ENCODE assay signal across 8 cellular contexts in genomic region chr12:51922762-51923505, GRCh38. TPM values are rescaled to one million over a fixed set of nuclear protein-coding genes. Genes with fewer than 3 reads are reported as not detected.
A peak's percentile ranks its signal among the peaks of the same experiment; 100 is the strongest.
DNase-seq lines count a peak whose midpoint lies in the region; ATAC-seq and TF ChIP-seq lines count a peak whose summit lies in the region.

No MANE protein-coding gene starts in this region.

- no peak for TF ChIP-seq POLR2A in gastroesophageal sphincter (IDR thresholded peaks at IDR 0.05)

- peak overlapping the region; percentile 70 for H2AFZ ChIP-seq in PC-3 (ENCODE audit: low read length)

- no peak overlapping the region for H3K27ac ChIP-seq in PC-3 (ENCODE audit: low read length)
- H3K27ac ChIP-seq in gastroesophageal sphincter = peak overlapping the region in 3 of 4 donors; percentile 65 to 70 (median 70)
- H3K27ac ChIP-seq in psoas muscle = peak overlapping the region; percentile 74

- H3K27me3 ChIP-seq in PC-3 (ENCODE audit: low read length) = no peaks in the 10 kb centered on the region
- H3K27me3 ChIP-seq in gastroesophageal sphincter = peaks cover 14% of the 10 kb centered on the region
- H3K27me3 ChIP-seq in psoas muscle (ENCODE audit: insufficient read depth in 3 of 3, low read length in 2 of 3) = no peaks in the 10 kb centered on the region

- CTCF ChIA-PET in PC-3 (lab: Charles Lee) = interaction anchor here (0.6 kb wide), 1 partner anchor 64 kb away, joined by 5 read pairs; no protein-coding TSS in a partner anchor

- DNase-seq in CD1c-positive myeloid dendritic cell (ENCODE audit: extremely low spot score) = peak; percentile 93
- DNase-seq in PC-3 = peak; percentile 35
- DNase-seq in psoas muscle = peak; percentile 58 to 82
- DNase-seq in stimulated activated CD4-positive, alpha-beta T cell treated with anti-CD3 and anti-CD28 coated beads, Interleukin-2, amount 100 ng/mL, for 48 hours = no peak
- DNase-seq in NCI-H446 treated with DMSO at 0.1 percent for 48 hours (lab: John Stamatoyannopoulos, UW) = no peak

- 40 to 55% methylated on average over 6 to 7 of the region's 16 CpGs for WGBS in gastroesophageal sphincter (ENCODE audit: low coverage in 1 of 2), 2 donors
- 48 to 59% (median 50%) methylated on average over 16 of the region's 16 CpGs for WGBS in psoas muscle, 3 donors

- H3F3A ChIP-seq in PC-3 (ENCODE audit: low read length, unreplicated experiment) = no peaks in the 10 kb centered on the region

- ATAC-seq in PC-3 = peak; percentile 33
- ATAC-seq in gastroesophageal sphincter = peak; percentile 75
- ATAC-seq in psoas muscle = peak in 3 of 4 donors; percentile 34 to 59 (median 35)
- no peak for ATAC-seq in HG02678 (IDR thresholded peaks at IDR 0.05; ENCODE audit: unreplicated experiment)
- no peak for ATAC-seq in HG03378 (IDR thresholded peaks at IDR 0.05; ENCODE audit: unreplicated experiment)

- TF ChIP-seq CTCF in PC-3 (conservative IDR thresholded peaks at IDR 0.05; ENCODE audit: low read depth, low read length) (no peak), gastroesophageal sphincter (IDR thresholded peaks at IDR 0.05) (peak in 2 of 4 experiments; percentile 9 to 24), psoas muscle (IDR thresholded peaks at IDR 0.05) (no peak)

- BruUV-seq in PC-3 (replicated peaks; lab: Mats Ljungman, UMichigan) = no TSS peak

- H3K9me2 ChIP-seq in PC-3 (replicated peaks; ENCODE audit: low read length) = no peaks in the 10 kb centered on the region

- H4K20me1 ChIP-seq in PC-3 (ENCODE audit: low read length) = no peaks in the 10 kb centered on the region

- H3K4me1 ChIP-seq in PC-3 (ENCODE audit: insufficient read depth, low read length) = peaks cover 5% of the 10 kb centered on the region; the same call in 1 of the 2 replicates
- H3K4me1 ChIP-seq in gastroesophageal sphincter = peaks cover 0 to 28% (median 7%) of the 10 kb centered on the region in 3 donors
- peaks cover 47% of the 10 kb centered on the region for H3K4me1 ChIP-seq in psoas muscle

- H3K4me2 ChIP-seq in PC-3 (ENCODE audit: low read length) = 0 out of 2 replicates have a peak overlapping the region, but pooled peaks have one; percentile 26

- no peak overlapping the region for H3K4me3 ChIP-seq in PC-3 (ENCODE audit: low read length)
- H3K4me3 ChIP-seq in gastroesophageal sphincter = peak overlapping the region in 1 of 2 donors; percentile 12
- peak overlapping the region; percentile 41 for H3K4me3 ChIP-seq in psoas muscle

- POLR2A ChIA-PET in PC-3 (lab: Charles Lee; ENCODE audit: unreplicated experiment) = no interaction called here

- no peaks in the 10 kb centered on the region for H3K36me3 ChIP-seq in PC-3 (ENCODE audit: low read depth, low read length)
- peaks cover 0 to 21% of the 10 kb centered on the region in 2 donors for H3K36me3 ChIP-seq in gastroesophageal sphincter
- peaks cover 0 to 16% of the 10 kb centered on the region in 2 donors for H3K36me3 ChIP-seq in psoas muscle (ENCODE audit: insufficient read depth in 1 of 2, low read depth in 1 of 2)

- H3K79me2 ChIP-seq in PC-3 (ENCODE audit: low read length) = no peaks in the 10 kb centered on the region

- H3K9ac ChIP-seq in PC-3 (ENCODE audit: low read length) = no peak overlapping the region

- no peak for TF ChIP-seq EP300 in gastroesophageal sphincter (IDR thresholded peaks at IDR 0.05)

- intact Hi-C loops in PC-3 (cut with micrococcal nuclease) (no loop called here), psoas muscle (cut with DNase I) (loop anchor here in 1 of 2 donors (1.0 kb wide), 1 partner anchor 28 kb away; no protein-coding TSS in a partner anchor)

- H3K9me3 ChIP-seq in PC-3 (ENCODE audit: low read length) (no peaks in the 10 kb centered on the region), gastroesophageal sphincter (no peaks in the 10 kb centered on the region), psoas muscle (no peaks in the 10 kb centered on the region)

RNA-seq across cellular contexts. Expression of gene ACVRL1, which starts 15.6 kb away (rescaled TPM):
- total RNA-seq in PC-3 (2014; rRNA removed) = 0.40 TPM in 1 of 2 replicates, not detected in the other
- total RNA-seq in gastroesophageal sphincter = 100 to 1,000 TPM in 3 of 4 donors, 10 to 100 TPM in 1; 77.4 to 133 (median 118) TPM
- total RNA-seq in psoas muscle = 10 to 100 TPM; 24.1 to 40.8 (median 25.8) TPM
- 10 to 100 TPM; 10.8 to 22.8 (median 13.9) TPM for polyA plus RNA-seq in psoas muscle

RNA-seq across cellular contexts. Expression of gene ACVR1B, which starts 28.6 kb away (rescaled TPM):
- total RNA-seq in PC-3 (2014; rRNA removed) (9.8 and 11.5 TPM in 2 replicates), gastroesophageal sphincter (10 to 100 TPM in 2 of 4 donors, 1 to 10 TPM in 2; 6.5 to 17.9 (median 10.5) TPM), psoas muscle (10 to 100 TPM; 10.5 to 16.6 (median 14.0) TPM)
- 10 to 100 TPM in 1 of 3 donors, 1 to 10 TPM in 2; 5.8 to 14.9 (median 6.0) TPM for polyA plus RNA-seq in psoas muscle

RNA-seq across cellular contexts. Expression of gene ANKRD33, which starts 35.0 kb away (rescaled TPM):
- total RNA-seq in PC-3 (2014; rRNA removed) (not detected in 2 replicates), gastroesophageal sphincter (not detected), psoas muscle (not detected)
- under 1 TPM in 1 of 3 donors, not detected in 2; 0.16 TPM for polyA plus RNA-seq in psoas muscle

Comparison
In these comparisons a context has a peak if more than half of its experiments do, and no peak if none do; other contexts are left out.
1. DNase-seq: peak in CD1c-positive myeloid dendritic cell (single experiment), PC-3 (single experiment) and psoas muscle (2 of 2); none in stimulated activated CD4-positive, alpha-beta T cell treated with anti-CD3 and anti-CD28 coated beads, Interleukin-2, amount 100 ng/mL, for 48 hours (0 of 2) and NCI-H446 treated with DMSO at 0.1 percent for 48 hours (single experiment).
2. ATAC-seq: peak in PC-3 (single experiment), gastroesophageal sphincter (single experiment) and psoas muscle (3 of 4); none in HG02678 (single experiment) and HG03378 (single experiment).
3. RNA of gene ACVRL1, which starts 15.6 kb away (total RNA-seq): 77.4 to 133 TPM in gastroesophageal sphincter and 24.1 to 40.8 TPM in psoas muscle; 0.40 TPM in PC-3; every median in the first group is over 10 times any median in the second.